ENCODE assay signal across 12 cellular contexts in genomic region chr4:73816814-73817213, GRCh38. TPM values are rescaled to one million over a fixed set of nuclear protein-coding genes. Genes with fewer than 3 reads are reported as not detected.
A peak's percentile ranks its signal among the peaks of the same experiment; 100 is the strongest.
DNase-seq lines count a peak whose midpoint lies in the region; ATAC-seq, FAIRE-seq and TF ChIP-seq lines count a peak whose summit lies in the region.
"Had no signal": no experiment of that assay in that cellular context is flagged by ENCODE, and none has a peak within 500 bp of the region (broad histone marks: within the 10 kb centered on the region; RNA-seq: fewer than 3 reads in every experiment).

No MANE protein-coding gene starts in this region.

- BruUV-seq in K562 (replicated peaks; lab: Mats Ljungman, UMichigan): no TSS peak

- ATAC-seq in K562: no peak
- no peak for ATAC-seq in GM18858 (IDR thresholded peaks at IDR 0.05; ENCODE audit: unreplicated experiment)

- H3K36me3 ChIP-seq in KMS-11 (ENCODE audit: insufficient read depth) (no peaks in the 10 kb centered on the region), K562 (ENCODE audit: control insufficient read depth, insufficient read depth, low read length) (no peaks in the 10 kb centered on the region), kidney epithelial cell (ENCODE audit: control insufficient read depth, insufficient read depth, low read length) (no peaks in the 10 kb centered on the region), H7 (replicated peaks; ENCODE audit: control insufficient read depth, insufficient read depth, low read length) (no peaks in the 10 kb centered on the region)

- H3K27ac ChIP-seq in KMS-11 (peak overlapping the region; percentile 90), K562 (ENCODE audit: extremely low read depth, low read depth, low read length) (no peak overlapping the region)
- H3K27ac ChIP-seq: parathyroid adenoma had no signal

- H3K4me2 ChIP-seq in KMS-11 (peak overlapping the region; percentile 57), K562 (ENCODE audit: insufficient read depth, low read length) (no peak overlapping the region)

- H3K9me1 ChIP-seq in K562 (ENCODE audit: control insufficient read depth, insufficient read depth, low read length): no peaks in the 10 kb centered on the region

- POLR2A ChIA-PET in K562 (lab: Yijun Ruan, JAX): interaction anchor here (0.6 kb wide), 1 partner anchor 15 kb away, joined by 3 read pairs; no protein-coding TSS in a partner anchor

- in situ Hi-C loops in K562 (cut with MboI): no loop called here

- H3K4me3 ChIP-seq in KMS-11 (IDR thresholded peaks at IDR 0.05; ENCODE audit: insufficient read depth, low read depth, low read length) (peak overlapping the region; percentile 82), K562 (no peak overlapping the region), kidney epithelial cell (ENCODE audit: low read depth, low read length) (no peak overlapping the region), H7 (ENCODE audit: insufficient read depth, low read depth, low read length) (no peak overlapping the region)

- TF ChIP-seq RAD21 in K562 (CRISPR knock-in tag; conservative IDR thresholded peaks at IDR 0.05 in 1 of 2, IDR thresholded peaks at IDR 0.05 in 1 of 2): no peak

- no peaks in the 10 kb centered on the region for H3K9me3 ChIP-seq in K562 (replicated peaks; ENCODE audit: control insufficient read depth, insufficient read depth, low read depth, low read length)

- H3K79me2 ChIP-seq in KMS-11 (ENCODE audit: insufficient read depth, low read depth): no peaks in the 10 kb centered on the region
- no peaks in the 10 kb centered on the region for H3K79me2 ChIP-seq in K562 (ENCODE audit: control insufficient read depth, insufficient read depth, low read length)
- H3K79me2 ChIP-seq: parathyroid adenoma had no signal

- TF ChIP-seq CTCF in AG09319 (IDR thresholded peaks at IDR 0.05; ENCODE audit: low read depth, low read length) (no peak), KMS-11 (conservative IDR thresholded peaks at IDR 0.05; ENCODE audit: low read depth, low read length) (no peak), K562 (IDR thresholded peaks at IDR 0.05 in 2 of 3, conservative IDR thresholded peaks at IDR 0.05 in 1 of 3; ENCODE audit: insufficient read depth in 2 of 3, low read depth in 1 of 3, low read length in 3 of 3) (no peak), kidney epithelial cell (IDR thresholded peaks at IDR 0.05; ENCODE audit: insufficient read depth, low read length, poor library complexity, severe bottlenecking) (no peak)

- TF ChIP-seq EP300 in K562 (IDR thresholded peaks at IDR 0.05; ENCODE audit: low read length): no peak

- H3K4me1 ChIP-seq in KMS-11 (ENCODE audit: low read depth, poor library complexity, severe bottlenecking): peaks cover 74% of the 10 kb centered on the region
- H3K4me1 ChIP-seq in K562 (replicated peaks in 1 of 2; ENCODE audit: control insufficient read depth in 2 of 2, insufficient read depth in 2 of 2, low read length in 2 of 2): no peaks in the 10 kb centered on the region
- H3K4me1 ChIP-seq: parathyroid adenoma had no signal

- 24% methylated on average over 3 of the region's 3 CpGs for WGBS in K562 (ENCODE audit: insufficient coverage, low coverage, missing lambda C conversion rate)

- H2AFZ ChIP-seq in KMS-11 (ENCODE audit: low read depth) (peak overlapping the region; percentile 51; the same call in 1 of the 2 replicates), K562 (ENCODE audit: low read depth, low read length) (peak overlapping the region; percentile 43; the same call in 1 of the 2 replicates)
- H2AFZ ChIP-seq: parathyroid adenoma had no signal

- CTCF ChIA-PET in K562 (lab: Yijun Ruan, JAX; ENCODE audit: low intra/inter-chr PET ratio): no interaction called here

- H3K9ac ChIP-seq in KMS-11 (peak overlapping the region; percentile 42), K562 (ENCODE audit: insufficient read depth in 1 of 2, low read depth in 2 of 2, low read length in 2 of 2) (no peak overlapping the region)
- H3K9ac ChIP-seq: parathyroid adenoma had no signal

- TF ChIP-seq POLR2A in K562 (conservative IDR thresholded peaks at IDR 0.05): no peak

- no peak for FAIRE-seq in K562 (lab: Jason Lieb, UNC)

- no peaks in the 10 kb centered on the region for H4K20me1 ChIP-seq in KMS-11 (ENCODE audit: insufficient read depth)
- H4K20me1 ChIP-seq in K562 (replicated peaks; ENCODE audit: control insufficient read depth, insufficient read depth, low read length): no peaks in the 10 kb centered on the region

- H3K27me3 ChIP-seq in KMS-11 (ENCODE audit: insufficient read depth, low read depth) (no peaks in the 10 kb centered on the region), K562 (ENCODE audit: control insufficient read depth in 2 of 2, insufficient read depth in 2 of 2, low read length in 2 of 2) (no peaks in the 10 kb centered on the region), kidney epithelial cell (ENCODE audit: control insufficient read depth, insufficient read depth, low read length) (no peaks in the 10 kb centered on the region), H7 (ENCODE audit: control insufficient read depth, insufficient read depth, low read length) (no peaks in the 10 kb centered on the region)

- peak; percentile 36 for DNase-seq in AG09319 (ENCODE audit: extremely low read depth, low read depth)
- no peak for DNase-seq in K562 (ENCODE audit: extremely low read depth in 1 of 4, low spot score in 3 of 4)
- DNase-seq in kidney epithelial cell (ENCODE audit: low read depth): peak; percentile 86
- DNase-seq in epidermal melanocyte (ENCODE audit: insufficient read length, low spot score): no peak
- no peak for DNase-seq in cerebellar nuclear complex (lab: John Stamatoyannopoulos, UW)
- no peak for DNase-seq in H7
- DNase-seq: immature natural killer cell, NCI-H446 treated with DMSO at 0.1 percent for 48 hours had no signal

- intact Hi-C loops in K562 (cut with micrococcal nuclease): no loop called here

RNA-seq across cellular contexts. Expression of gene CXCL6, which starts 19.7 kb away (rescaled TPM):
- not detected in 2 replicates for total RNA-seq in K562 (2011; cell fraction: chromatin; rRNA removed; ENCODE audit: low replicate concordance)
- not detected in 2 replicates for total RNA-seq in K562 (2011; cell fraction: nucleolus; rRNA removed)
- not detected in 2 replicates for total RNA-seq in K562 (2011; cell fraction: nucleoplasm; rRNA removed)
- total RNA-seq in K562 (2014; rRNA removed) (not detected in 2 replicates), K562 (2014; rRNA removed; fragmentation: Illumina TruSeq; extraction: Trizol) (not detected in 2 replicates), K562 (2015; rRNA removed; fragmentation: Illumina TruSeq; extraction: Trizol) (not detected in 2 replicates), K562 (2021) (not detected in 2 replicates), kidney epithelial cell (2.1 and 6.6 TPM in 2 replicates)
- polyA plus RNA-seq in K562 (2011; rRNA removed) (not detected in 2 replicates), K562 (2014; fragmentation: Illumina TruSeq; extraction: Trizol) (not detected in 2 replicates), K562 (2014; fragmentation: Nextera tagmentation; extraction: Ambion mirVana) (not detected), K562 (2014; rRNA removed) (not detected in 2 replicates)
- not detected in 2 replicates for polyA plus RNA-seq in K562 (2011; cell fraction: cytosol; rRNA removed)
- polyA plus RNA-seq in K562 (2011; cell fraction: nucleus; rRNA removed): not detected in 2 replicates
- polyA plus RNA-seq in K562 (2012): not detected in 2 replicates
- not detected in 2 replicates for polyA minus RNA-seq in K562 (2011; rRNA and poly(A)+ RNA removed)
- not detected in 2 replicates for polyA minus RNA-seq in K562 (2011; cell fraction: cytosol; rRNA and poly(A)+ RNA removed)
- not detected in 2 replicates for polyA minus RNA-seq in K562 (2011; cell fraction: nucleus; rRNA and poly(A)+ RNA removed)
- 0.17 and 1.2 TPM in 2 replicates for total RNA-seq in H7 (2014; rRNA removed; shearing (Covaris generic))
- polyA plus RNA-seq: immature natural killer cell had no signal

RNA-seq across cellular contexts. Expression of gene PF4V1, which starts 36.3 kb away (rescaled TPM):
- total RNA-seq in K562 (2011; cell fraction: chromatin; rRNA removed; ENCODE audit: low replicate concordance): not detected in 2 replicates
- total RNA-seq in K562 (2011; cell fraction: nucleolus; rRNA removed): not detected in 2 replicates
- total RNA-seq in K562 (2011; cell fraction: nucleoplasm; rRNA removed): not detected in 2 replicates
- total RNA-seq in K562 (2014; rRNA removed): not detected in 2 replicates
- total RNA-seq in K562 (2014; rRNA removed; fragmentation: Illumina TruSeq; extraction: Trizol): not detected in 2 replicates
- not detected in 2 replicates for total RNA-seq in K562 (2015; rRNA removed; fragmentation: Illumina TruSeq; extraction: Trizol)
- total RNA-seq in K562 (2021): not detected in 2 replicates
- not detected in 2 replicates for polyA plus RNA-seq in K562 (2011; rRNA removed)
- not detected in 2 replicates for polyA plus RNA-seq in K562 (2011; cell fraction: cytosol; rRNA removed)
- polyA plus RNA-seq in K562 (2011; cell fraction: nucleus; rRNA removed): not detected in 2 replicates
- not detected in 2 replicates for polyA plus RNA-seq in K562 (2012)
- not detected in 2 replicates for polyA plus RNA-seq in K562 (2014; fragmentation: Illumina TruSeq; extraction: Trizol)
- not detected for polyA plus RNA-seq in K562 (2014; fragmentation: Nextera tagmentation; extraction: Ambion mirVana)
- not detected in 2 replicates for polyA plus RNA-seq in K562 (2014; rRNA removed)
- not detected in 2 replicates for polyA minus RNA-seq in K562 (2011; rRNA and poly(A)+ RNA removed)
- polyA minus RNA-seq in K562 (2011; cell fraction: cytosol; rRNA and poly(A)+ RNA removed): not detected in 2 replicates
- not detected in 2 replicates for polyA minus RNA-seq in K562 (2011; cell fraction: nucleus; rRNA and poly(A)+ RNA removed)
- not detected in 2 replicates for total RNA-seq in kidney epithelial cell
- total RNA-seq in H7 (2014; rRNA removed; shearing (Covaris generic)): not detected in 2 replicates
- total RNA-seq: cerebellum had no signal

RNA-seq across cellular contexts. Expression of gene CXCL1, which starts 52.4 kb away (rescaled TPM):
- 0.28 TPM in 1 of 2 replicates, not detected in the other for total RNA-seq in K562 (2011; cell fraction: chromatin; rRNA removed; ENCODE audit: low replicate concordance)
- 0.33 and 0.53 TPM in 2 replicates for total RNA-seq in K562 (2011; cell fraction: nucleolus; rRNA removed)
- 0.37 and 1.4 TPM in 2 replicates for total RNA-seq in K562 (2011; cell fraction: nucleoplasm; rRNA removed)
- total RNA-seq in K562 (2014; rRNA removed) (2.2 TPM in 1 of 2 replicates, not detected in the other), K562 (2014; rRNA removed; fragmentation: Illumina TruSeq; extraction: Trizol) (0.22 and 0.29 TPM in 2 replicates), K562 (2015; rRNA removed; fragmentation: Illumina TruSeq; extraction: Trizol) (not detected in 2 replicates), K562 (2021) (0.22 TPM in 1 of 2 replicates, not detected in the other), kidney epithelial cell (75.9 and 112 TPM in 2 replicates)
- polyA plus RNA-seq in K562 (2011; rRNA removed) (0.20 and 0.71 TPM in 2 replicates), K562 (2014; fragmentation: Illumina TruSeq; extraction: Trizol) (0.25 and 0.34 TPM in 2 replicates), K562 (2014; fragmentation: Nextera tagmentation; extraction: Ambion mirVana) (under 1 TPM in 1 of 2 experiments, not detected in 1; 0.07 TPM), K562 (2014; rRNA removed) (0.17 TPM in 1 of 2 replicates, not detected in the other)
- polyA plus RNA-seq in K562 (2011; cell fraction: cytosol; rRNA removed): 0.63 TPM in 1 of 2 replicates, not detected in the other
- 0.25 and 1.6 TPM in 2 replicates for polyA plus RNA-seq in K562 (2011; cell fraction: nucleus; rRNA removed)
- 0.21 and 0.42 TPM in 2 replicates for polyA plus RNA-seq in K562 (2012)
- 0.39 TPM in 1 of 2 replicates, not detected in the other for polyA minus RNA-seq in K562 (2011; rRNA and poly(A)+ RNA removed)
- not detected in 2 replicates for polyA minus RNA-seq in K562 (2011; cell fraction: cytosol; rRNA and poly(A)+ RNA removed)
- polyA minus RNA-seq in K562 (2011; cell fraction: nucleus; rRNA and poly(A)+ RNA removed): 0.33 TPM in 1 of 2 replicates, not detected in the other
- not detected in 2 replicates for total RNA-seq in H7 (2014; rRNA removed; shearing (Covaris generic))
- polyA plus RNA-seq: immature natural killer cell had no signal

Comparison
In these comparisons a context has a peak if more than half of its experiments do, and no peak if none do; other contexts are left out.
1. DNase-seq: peak in AG09319 (single experiment) and kidney epithelial cell (single experiment); none in K562 (0 of 4), epidermal melanocyte (single experiment), cerebellar nuclear complex (0 of 2) and H7 (single experiment).
2. RNA of gene CXCL1, which starts 52.4 kb away (total RNA-seq): 75.9 to 112 TPM in kidney epithelial cell; 0.22 to 2.2 TPM in K562 and not detected in H7; every median in the first group is over 10 times any median in the second.